1 cellular context compared by ENCODE assay signal in the genomic region with DNA sequence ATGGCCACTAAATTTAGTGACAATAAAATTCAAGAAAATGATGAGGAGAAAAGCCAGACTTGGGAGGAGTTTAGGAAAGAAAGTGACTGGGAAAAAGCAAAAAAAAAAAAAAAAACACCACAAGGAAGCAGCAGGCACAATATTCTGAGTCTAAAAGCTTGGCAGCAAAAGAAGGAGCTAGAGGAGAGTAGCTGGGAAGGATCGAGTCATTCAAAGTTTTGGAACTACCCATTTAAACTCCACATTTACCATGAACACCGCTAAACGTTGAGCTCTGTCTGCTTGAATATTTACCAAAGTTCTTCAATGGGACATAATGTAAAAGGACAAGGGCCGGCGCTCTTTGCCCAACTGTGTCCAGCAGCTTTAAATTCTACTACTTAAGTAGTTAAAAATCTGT.
TF ChIP-seq lines count a peak whose summit lies in the region.

No MANE protein-coding gene starts in this region.

TF ChIP-seq in SK-N-SH, 30 proteins besides CTCF, POLR2A, EP300 and RAD21 (continued from another document):
- no peak for TF ChIP-seq YY1 (IDR thresholded peaks at IDR 0.05; ENCODE audit: low read depth)
- TF ChIP-seq FOXM1 (IDR thresholded peaks at IDR 0.05; ENCODE audit: low read depth) = no peak
- TF ChIP-seq RFX5 (IDR thresholded peaks at IDR 0.05; ENCODE audit: low read length) = no peak
- TF ChIP-seq, protein P1, sequence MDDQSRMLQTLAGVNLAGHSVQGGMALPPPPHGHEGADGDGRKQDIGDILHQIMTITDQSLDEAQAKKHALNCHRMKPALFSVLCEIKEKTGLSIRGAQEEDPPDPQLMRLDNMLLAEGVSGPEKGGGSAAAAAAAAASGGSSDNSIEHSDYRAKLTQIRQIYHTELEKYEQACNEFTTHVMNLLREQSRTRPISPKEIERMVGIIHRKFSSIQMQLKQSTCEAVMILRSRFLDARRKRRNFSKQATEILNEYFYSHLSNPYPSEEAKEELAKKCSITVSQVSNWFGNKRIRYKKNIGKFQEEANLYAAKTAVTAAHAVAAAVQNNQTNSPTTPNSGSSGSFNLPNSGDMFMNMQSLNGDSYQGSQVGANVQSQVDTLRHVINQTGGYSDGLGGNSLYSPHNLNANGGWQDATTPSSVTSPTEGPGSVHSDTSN (IDR thresholded peaks at IDR 0.05) = no peak
